In the genomic region with DNA sequence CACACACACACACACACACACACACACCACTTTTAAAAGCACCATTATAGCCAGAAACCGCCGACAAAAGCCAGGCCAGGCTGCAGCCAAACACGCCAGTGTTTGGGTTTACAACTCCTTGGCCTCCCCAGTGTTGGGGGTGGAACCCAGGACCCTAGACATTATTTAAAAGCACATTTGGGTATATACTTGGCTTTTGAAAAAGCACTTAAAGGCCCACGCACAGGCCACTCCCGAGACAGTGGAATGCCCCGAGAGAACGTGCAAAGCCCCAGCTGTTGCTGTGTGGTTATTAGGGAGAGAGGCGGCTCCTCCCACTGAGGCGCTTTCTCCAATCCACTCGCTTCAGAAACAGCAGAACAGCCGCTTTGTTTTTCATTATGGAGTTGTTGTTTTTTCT, we compare ENCODE assay signal across 1 cellular context.
TF ChIP-seq lines count a peak whose summit lies in the region.

No MANE protein-coding gene starts in this region.

TF ChIP-seq in GM23338, 12 proteins besides CTCF, POLR2A, EP300 and RAD21 (continued from another document):
- TF ChIP-seq, protein P1, sequence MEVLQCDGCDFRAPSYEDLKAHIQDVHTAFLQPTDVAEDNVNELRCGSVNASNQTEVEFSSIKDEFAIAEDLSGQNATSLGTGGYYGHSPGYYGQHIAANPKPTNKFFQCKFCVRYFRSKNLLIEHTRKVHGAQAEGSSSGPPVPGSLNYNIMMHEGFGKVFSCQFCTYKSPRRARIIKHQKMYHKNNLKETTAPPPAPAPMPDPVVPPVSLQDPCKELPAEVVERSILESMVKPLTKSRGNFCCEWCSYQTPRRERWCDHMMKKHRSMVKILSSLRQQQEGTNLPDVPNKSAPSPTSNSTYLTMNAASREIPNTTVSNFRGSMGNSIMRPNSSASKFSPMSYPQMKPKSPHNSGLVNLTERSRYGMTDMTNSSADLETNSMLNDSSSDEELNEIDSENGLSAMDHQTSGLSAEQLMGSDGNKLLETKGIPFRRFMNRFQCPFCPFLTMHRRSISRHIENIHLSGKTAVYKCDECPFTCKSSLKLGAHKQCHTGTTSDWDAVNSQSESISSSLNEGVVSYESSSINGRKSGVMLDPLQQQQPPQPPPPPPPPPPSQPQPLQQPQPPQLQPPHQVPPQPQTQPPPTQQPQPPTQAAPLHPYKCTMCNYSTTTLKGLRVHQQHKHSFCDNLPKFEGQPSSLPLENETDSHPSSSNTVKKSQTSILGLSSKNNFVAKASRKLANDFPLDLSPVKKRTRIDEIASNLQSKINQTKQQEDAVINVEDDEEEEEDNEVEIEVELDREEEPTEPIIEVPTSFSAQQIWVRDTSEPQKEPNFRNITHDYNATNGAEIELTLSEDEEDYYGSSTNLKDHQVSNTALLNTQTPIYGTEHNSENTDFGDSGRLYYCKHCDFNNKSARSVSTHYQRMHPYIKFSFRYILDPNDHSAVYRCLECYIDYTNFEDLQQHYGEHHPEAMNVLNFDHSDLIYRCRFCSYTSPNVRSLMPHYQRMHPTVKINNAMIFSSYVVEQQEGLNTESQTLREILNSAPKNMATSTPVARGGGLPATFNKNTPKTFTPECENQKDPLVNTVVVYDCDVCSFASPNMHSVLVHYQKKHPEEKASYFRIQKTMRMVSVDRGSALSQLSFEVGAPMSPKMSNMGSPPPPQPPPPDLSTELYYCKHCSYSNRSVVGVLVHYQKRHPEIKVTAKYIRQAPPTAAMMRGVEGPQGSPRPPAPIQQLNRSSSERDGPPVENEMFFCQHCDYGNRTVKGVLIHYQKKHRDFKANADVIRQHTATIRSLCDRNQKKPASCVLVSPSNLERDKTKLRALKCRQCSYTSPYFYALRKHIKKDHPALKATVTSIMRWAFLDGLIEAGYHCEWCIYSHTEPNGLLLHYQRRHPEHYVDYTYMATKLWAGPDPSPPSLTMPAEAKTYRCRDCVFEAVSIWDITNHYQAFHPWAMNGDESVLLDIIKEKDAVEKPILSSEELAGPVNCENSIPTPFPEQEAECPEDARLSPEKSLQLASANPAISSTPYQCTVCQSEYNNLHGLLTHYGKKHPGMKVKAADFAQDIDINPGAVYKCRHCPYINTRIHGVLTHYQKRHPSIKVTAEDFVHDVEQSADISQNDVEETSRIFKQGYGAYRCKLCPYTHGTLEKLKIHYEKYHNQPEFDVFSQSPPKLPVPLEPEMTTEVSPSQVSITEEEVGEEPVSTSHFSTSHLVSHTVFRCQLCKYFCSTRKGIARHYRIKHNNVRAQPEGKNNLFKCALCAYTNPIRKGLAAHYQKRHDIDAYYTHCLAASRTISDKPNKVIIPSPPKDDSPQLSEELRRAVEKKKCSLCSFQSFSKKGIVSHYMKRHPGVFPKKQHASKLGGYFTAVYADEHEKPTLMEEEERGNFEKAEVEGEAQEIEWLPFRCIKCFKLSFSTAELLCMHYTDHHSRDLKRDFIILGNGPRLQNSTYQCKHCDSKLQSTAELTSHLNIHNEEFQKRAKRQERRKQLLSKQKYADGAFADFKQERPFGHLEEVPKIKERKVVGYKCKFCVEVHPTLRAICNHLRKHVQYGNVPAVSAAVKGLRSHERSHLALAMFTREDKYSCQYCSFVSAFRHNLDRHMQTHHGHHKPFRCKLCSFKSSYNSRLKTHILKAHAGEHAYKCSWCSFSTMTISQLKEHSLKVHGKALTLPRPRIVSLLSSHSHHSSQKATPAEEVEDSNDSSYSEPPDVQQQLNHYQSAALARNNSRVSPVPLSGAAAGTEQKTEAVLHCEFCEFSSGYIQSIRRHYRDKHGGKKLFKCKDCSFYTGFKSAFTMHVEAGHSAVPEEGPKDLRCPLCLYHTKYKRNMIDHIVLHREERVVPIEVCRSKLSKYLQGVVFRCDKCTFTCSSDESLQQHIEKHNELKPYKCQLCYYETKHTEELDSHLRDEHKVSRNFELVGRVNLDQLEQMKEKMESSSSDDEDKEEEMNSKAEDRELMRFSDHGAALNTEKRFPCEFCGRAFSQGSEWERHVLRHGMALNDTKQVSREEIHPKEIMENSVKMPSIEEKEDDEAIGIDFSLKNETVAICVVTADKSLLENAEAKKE (CRISPR knock-in tag; IDR thresholded peaks at IDR 0.05): no peak
- TF ChIP-seq, protein P2, sequence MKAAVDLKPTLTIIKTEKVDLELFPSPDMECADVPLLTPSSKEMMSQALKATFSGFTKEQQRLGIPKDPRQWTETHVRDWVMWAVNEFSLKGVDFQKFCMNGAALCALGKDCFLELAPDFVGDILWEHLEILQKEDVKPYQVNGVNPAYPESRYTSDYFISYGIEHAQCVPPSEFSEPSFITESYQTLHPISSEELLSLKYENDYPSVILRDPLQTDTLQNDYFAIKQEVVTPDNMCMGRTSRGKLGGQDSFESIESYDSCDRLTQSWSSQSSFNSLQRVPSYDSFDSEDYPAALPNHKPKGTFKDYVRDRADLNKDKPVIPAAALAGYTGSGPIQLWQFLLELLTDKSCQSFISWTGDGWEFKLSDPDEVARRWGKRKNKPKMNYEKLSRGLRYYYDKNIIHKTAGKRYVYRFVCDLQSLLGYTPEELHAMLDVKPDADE (IDR thresholded peaks at IDR 0.05): no peak
